In the genomic region with DNA sequence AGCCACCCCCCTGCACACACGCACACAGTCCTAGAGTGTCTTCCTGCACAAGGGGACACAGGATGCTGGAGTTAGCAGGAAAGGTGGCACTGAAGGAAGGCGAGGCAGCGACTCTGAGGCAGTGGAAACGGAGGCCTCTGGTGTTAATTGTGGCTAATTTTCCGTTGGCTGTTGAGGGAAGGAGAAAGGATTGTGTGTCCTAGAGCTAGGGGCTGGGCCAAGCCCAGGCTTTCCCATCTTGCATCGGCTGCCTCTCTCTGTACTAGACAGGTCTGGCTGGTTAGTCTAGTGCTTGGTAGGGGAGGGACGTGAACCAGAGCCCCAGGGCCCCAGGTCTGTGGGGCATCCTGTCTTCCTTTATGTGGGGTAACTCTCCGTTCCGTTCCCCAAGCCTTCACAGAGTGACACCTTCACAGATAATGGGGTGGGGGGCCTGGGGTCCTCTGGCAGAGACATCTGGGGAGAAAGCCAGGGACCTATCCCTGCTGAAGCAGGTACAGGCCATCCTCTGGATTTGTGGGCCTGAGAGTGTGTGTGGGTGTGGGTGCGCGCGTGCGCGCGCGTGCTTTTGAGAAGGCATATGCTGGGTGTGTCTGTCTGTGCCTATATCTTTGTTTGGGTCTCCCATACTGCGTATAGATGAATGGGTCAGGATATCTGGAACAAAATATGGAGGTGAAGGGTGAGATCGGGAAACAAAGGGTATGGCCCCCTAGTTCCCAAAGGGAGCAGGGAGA, we compare ENCODE assay signal across 8 cellular contexts. TPM values are rescaled to one million over a fixed set of nuclear protein-coding genes. Genes with fewer than 3 reads are reported as not detected.
DNase-seq lines count a peak whose midpoint lies in the region; TF ChIP-seq lines count a peak whose summit lies in the region.

Gene CHD3 (plus strand): TSS at position 606 of the 737 bp plus-strand sequence. CDS start 212 bp downstream, outside the sequence.

- H3K36me3 ChIP-seq in effector memory CD4-positive, alpha-beta T cell (ENCODE audit: control insufficient read depth, insufficient read depth, low read length): peaks cover 16% of the 10 kb centered on the region

- H3K4me1 ChIP-seq in effector memory CD4-positive, alpha-beta T cell (ENCODE audit: control insufficient read depth, insufficient read depth, low read length, poor library complexity, severe bottlenecking): peaks cover 20% of the 10 kb centered on the region
- peaks cover 60% of the 10 kb centered on the region for H3K4me1 ChIP-seq in mononuclear cell (ENCODE audit: insufficient read depth, low read length)

- DNase-seq in activated gamma-delta T cell treated with Interleukin-2 at 50 U/mL for 16 hours: peak; percentile 17
- DNase-seq in activated gamma-delta T cell (lab: John Stamatoyannopoulos, UW): no peak
- DNase-seq in activated CD4-positive, alpha-beta T cell treated with anti-CD3 and anti-CD28 coated beads for 4 hours: peak; percentile 55 to 56
- peak in 2 of 3 donors; percentile 16 to 17 for DNase-seq in effector memory CD4-positive, alpha-beta T cell
- no peak for DNase-seq in GM19240 (ENCODE audit: insufficient read length, low spot score)
- no peak for DNase-seq in dedifferentiated amniotic fluid mesenchymal stem cell (ENCODE audit: extremely low spot score)

- H3K4me3 ChIP-seq in effector memory CD4-positive, alpha-beta T cell (ENCODE audit: insufficient read depth, low read depth, low read length, poor library complexity, severe bottlenecking): peak within 1 kb of the TSS; percentile 79
- peak within 1 kb of the TSS; percentile 68 for H3K4me3 ChIP-seq in mononuclear cell (ENCODE audit: low read length)

- peak within 1 kb of the TSS; percentile 87 for H3K27ac ChIP-seq in effector memory CD4-positive, alpha-beta T cell (ENCODE audit: insufficient read depth, low read length, poor library complexity, severe bottlenecking)

- TF ChIP-seq CTCF in subcutaneous adipose tissue (IDR thresholded peaks at IDR 0.05; ENCODE audit: low read depth): no peak

- no peaks in the 10 kb centered on the region for H3K27me3 ChIP-seq in effector memory CD4-positive, alpha-beta T cell (replicated peaks; ENCODE audit: control insufficient read depth, insufficient read depth, low read length, poor library complexity, severe bottlenecking)
- no peaks in the 10 kb centered on the region for H3K27me3 ChIP-seq in mononuclear cell (ENCODE audit: insufficient read depth, low read length)

- H3K9me3 ChIP-seq in effector memory CD4-positive, alpha-beta T cell (ENCODE audit: control insufficient read depth, low read length): no peaks in the 10 kb centered on the region
- no peaks in the 10 kb centered on the region for H3K9me3 ChIP-seq in mononuclear cell (ENCODE audit: low read depth, low read length)

RNA-seq across cellular contexts. Expression of gene CHD3, which starts in this region (rescaled TPM):
- 96.4 TPM for total RNA-seq in mononuclear cell
- total RNA-seq in subcutaneous adipose tissue: 10 to 100 TPM; 14.8 to 41.4 (median 31.3) TPM

Comparison
In these comparisons a context has a peak if more than half of its experiments do, and no peak if none do; other contexts are left out.
1. DNase-seq: peak in activated gamma-delta T cell treated with Interleukin-2 at 50 U/mL for 16 hours (single experiment), activated CD4-positive, alpha-beta T cell treated with anti-CD3 and anti-CD28 coated beads for 4 hours (2 of 2) and effector memory CD4-positive, alpha-beta T cell (2 of 3); none in activated gamma-delta T cell (single experiment), GM19240 (single experiment) and dedifferentiated amniotic fluid mesenchymal stem cell (single experiment).